ENCODE assay signal across 1 cellular context in genomic region chr10:109633017-109633416, GRCh38.
DNase-seq lines count a peak whose midpoint lies in the region; TF ChIP-seq lines count a peak whose summit lies in the region.
"Not testable (repeated sequence)": the region's sequence is repeated elsewhere in the genome, so short reads cannot be mapped to it uniquely, and the experiment has no call there.

No MANE protein-coding gene starts in this region.

- TF ChIP-seq CTCF in LNCaP clone FGC (IDR thresholded peaks at IDR 0.05; ENCODE audit: control insufficient read depth, extremely low read depth, insufficient read depth) = not testable (repeated sequence)

- H3K4me3 ChIP-seq in LNCaP clone FGC (ENCODE audit: low read depth, low read length) = not testable (repeated sequence)

- DNase-seq in LNCaP clone FGC (ENCODE audit: low read depth) = peak; percentile 81
